Comparison of ENCODE assay signal across 9 cellular contexts in genomic region chr1:107430540-107431228, GRCh38.
A peak's percentile ranks its signal among the peaks of the same experiment; 100 is the strongest.
DNase-seq lines count a peak whose midpoint lies in the region; ATAC-seq, FAIRE-seq and TF ChIP-seq lines count a peak whose summit lies in the region.
"Had no signal": no experiment of that assay in that cellular context is flagged by ENCODE, and none has a peak within 500 bp of the region (broad histone marks: within the 10 kb centered on the region; RNA-seq: fewer than 3 reads in every experiment).

No MANE protein-coding gene starts in this region.

- TF ChIP-seq POLR2A in GM12878 (IDR thresholded peaks at IDR 0.05; ENCODE audit: low read depth, low read length), result no peak

- no TSS peak for BruUV-seq in GM12878 (replicated peaks; lab: Mats Ljungman, UMichigan)

- FAIRE-seq in GM12878 (lab: Jason Lieb, UNC) (no peak), frontal cortex (lab: Jason Lieb, UNC) (no peak)

- 59% methylated on average over 14 of the region's 14 CpGs for WGBS in GM12878 (ENCODE audit: insufficient coverage, insufficient replicate concordance, low lambda C conversion rate, missing lambda C conversion rate)

- H3K27ac ChIP-seq in GM12878 (ENCODE audit: control insufficient read depth, insufficient read depth) (no peak overlapping the region), upper lobe of right lung (no peak overlapping the region)

- H3K9ac ChIP-seq in GM12878 (ENCODE audit: control insufficient read depth, insufficient read depth, low read length), result no peak overlapping the region

- H3K9me3 ChIP-seq in GM12878 (replicated peaks; ENCODE audit: control insufficient read depth, insufficient read depth, low read length), result no peaks in the 10 kb centered on the region
- H3K9me3 ChIP-seq in upper lobe of right lung, result no peaks in the 10 kb centered on the region

- TF ChIP-seq RAD21 in GM12878 (IDR thresholded peaks at IDR 0.05; ENCODE audit: insufficient read depth, low read depth, low read length), result peak; percentile 92

- SMC1A ChIA-PET in GM12878 (lab: Charles Lee; ENCODE audit: uncharacterized antibody, unreplicated experiment), result interaction anchor here (0.8 to 9.3 kb wide), 22 partner anchors 9 to 323 kb away, joined by 3 to 156 read pairs (median 8); no protein-coding TSS in a partner anchor

- POLR2A ChIA-PET in GM12878 (lab: Charles Lee), result interaction anchor here (0.8 to 2.1 kb wide), 2 partner anchors 36 to 99 kb away, joined by 3 to 7 read pairs; no protein-coding TSS in a partner anchor

- intact Hi-C loops in GM12878 (cut with micrococcal nuclease; ENCODE audit: unreplicated experiment), result loop anchor here (1.0 to 2.0 kb wide), 4 partner anchors 46 to 318 kb away; no protein-coding TSS in a partner anchor
- intact Hi-C loops in left colon (cut with DNase I, micrococcal nuclease), result loop anchor here in 1 of 2 donors (5.0 kb wide), 1 partner anchor 322 kb away; no protein-coding TSS in a partner anchor
- intact Hi-C loops in upper lobe of right lung (cut with DNase I), result no loop called here

- no peak overlapping the region for H3K4me3 ChIP-seq in GM12878
- no peak overlapping the region for H3K4me3 ChIP-seq in upper lobe of right lung

- H2AFZ ChIP-seq in GM12878 (ENCODE audit: control insufficient read depth, low read depth, low read length), result peak overlapping the region; percentile 31

- H3K36me3 ChIP-seq in GM12878 (ENCODE audit: control insufficient read depth in 2 of 2, insufficient read depth in 2 of 2, low read length in 1 of 2), result no peaks in the 10 kb centered on the region
- H3K36me3 ChIP-seq in upper lobe of right lung, result no peaks in the 10 kb centered on the region

- DNase-seq in DMS53 treated with DMSO at 0.1 percent for 48 hours (lab: John Stamatoyannopoulos, UW; ENCODE audit: unreplicated experiment) (peak; percentile 71), NCI-H526 treated with DMSO at 0.1 percent for 48 hours (lab: John Stamatoyannopoulos, UW) (peak; percentile 42), GM12878 (ENCODE audit: low read depth, low spot score) (peak; percentile 39), left colon (peak; percentile 26 to 27), upper lobe of right lung (no peak), frontal cortex (ENCODE audit: low spot score in 2 of 2) (no peak)
- DNase-seq: activated naive CD8-positive, alpha-beta T cell treated with anti-CD3 and anti-CD28 coated beads, Interleukin-2, amount 10 ng/mL, durations not matched to agents 7 days and 5 days had no signal

- TF ChIP-seq CTCF in GM12878 (IDR thresholded peaks at IDR 0.05 in 2 of 3, conservative IDR thresholded peaks at IDR 0.05 in 1 of 3; ENCODE audit: control insufficient read depth in 2 of 3, extremely low read depth in 1 of 3, insufficient read depth in 1 of 3, low read depth in 3 of 3, low read length in 3 of 3) (peak; percentile 71 to 86 (median 74)), upper lobe of right lung (IDR thresholded peaks at IDR 0.05) (peak; percentile 63)

- RAD21 ChIA-PET in GM12878 (lab: Charles Lee; ENCODE audit: unreplicated experiment), result interaction anchor here (1.0 to 11.4 kb wide), 19 partner anchors 13 to 770 kb away, joined by 3 to 178 read pairs (median 5); partner anchors contain the start of gene SLC25A24

- CTCF ChIA-PET in GM12878 (lab: Yijun Ruan, JAX), result interaction anchor here (0.8 to 14.4 kb wide), 29 partner anchors 10 to 351 kb away, joined by 3 to 314 read pairs (median 7); no protein-coding TSS in a partner anchor

- TF ChIP-seq EP300 in GM12878 (IDR thresholded peaks at IDR 0.05; ENCODE audit: borderline replicate concordance in 1 of 2, control insufficient read depth in 1 of 2, low read depth in 2 of 2, low read length in 2 of 2), result no peak

- H3K27me3 ChIP-seq in GM12878 (replicated peaks in 1 of 2; ENCODE audit: control insufficient read depth in 2 of 2, insufficient read depth in 2 of 2, low read length in 1 of 2) (no peaks in the 10 kb centered on the region), upper lobe of right lung (no peaks in the 10 kb centered on the region)

- in situ Hi-C loops in GM12878 (cut with MboI), result loop anchor here (10.0 kb wide), 1 partner anchor 94 kb away; no protein-coding TSS in a partner anchor

- H3K4me1 ChIP-seq in GM12878 (ENCODE audit: control insufficient read depth, insufficient read depth, low read length) (peaks cover 6% of the 10 kb centered on the region; the same call in 1 of the 2 replicates), upper lobe of right lung (no peaks in the 10 kb centered on the region)

- no peaks in the 10 kb centered on the region for H4K20me1 ChIP-seq in GM12878 (ENCODE audit: control insufficient read depth, insufficient read depth)

- ATAC-seq in GM18861 (IDR thresholded peaks at IDR 0.05; ENCODE audit: unreplicated experiment) (peak; percentile 96), HG02973 (IDR thresholded peaks at IDR 0.05; ENCODE audit: unreplicated experiment) (peak; percentile 86), GM12878 (peak; percentile 95), left colon (peak; percentile 75), upper lobe of right lung (peak; percentile 87)

- no peaks in the 10 kb centered on the region for H3K79me2 ChIP-seq in GM12878 (ENCODE audit: control insufficient read depth, insufficient read depth, low read length)

- H3K4me2 ChIP-seq in GM12878 (ENCODE audit: control insufficient read depth, insufficient read depth), result no peak overlapping the region

TF ChIP-seq in GM12878, 131 proteins besides CTCF, POLR2A, EP300 and RAD21 (continues in another document):
- TF ChIP-seq RUNX3 (IDR thresholded peaks at IDR 0.05; ENCODE audit: low read length) (no peak), IRF4 (IDR thresholded peaks at IDR 0.05; ENCODE audit: low read depth, low read length) (0 out of 2 replicates have a peak, but pooled peaks have one; percentile 20), KAT2A (conservative IDR thresholded peaks at IDR 0.05; ENCODE audit: control insufficient read depth, low read depth, low read length) (no peak), SMC3 (IDR thresholded peaks at IDR 0.05; ENCODE audit: borderline replicate concordance, low read length) (peak; percentile 88; the same call in 1 of the 2 replicates), YY1 (IDR thresholded peaks at IDR 0.05; ENCODE audit: low read depth, low read length) (peak; percentile 67; the same call in 1 of the 2 replicates), MLLT1 (IDR thresholded peaks at IDR 0.05) (peak; percentile 93), RBBP5 (conservative IDR thresholded peaks at IDR 0.05) (no peak), CUX1 (IDR thresholded peaks at IDR 0.05; ENCODE audit: insufficient replicate concordance, low read depth, low read length) (peak; percentile 50)

Comparison
In these comparisons a context has a peak if more than half of its experiments do, and no peak if none do; other contexts are left out.
1. DNase-seq: peak in DMS53 treated with DMSO at 0.1 percent for 48 hours (single experiment), NCI-H526 treated with DMSO at 0.1 percent for 48 hours (single experiment), GM12878 (single experiment) and left colon (2 of 2); none in upper lobe of right lung (single experiment) and frontal cortex (0 of 2).
2. Peak in every context shown above with its lines, with median percentiles within 50 percentile points of each other: ATAC-seq.